Comparison of ENCODE assay signal across 13 cellular contexts in genomic region chr5:9932770-9933169, GRCh38.
DNase-seq lines count a peak whose midpoint lies in the region; ATAC-seq and TF ChIP-seq lines count a peak whose summit lies in the region.
"Had no signal": no experiment of that assay in that cellular context is flagged by ENCODE, and none has a peak within 500 bp of the region (broad histone marks: within the 10 kb centered on the region; RNA-seq: fewer than 3 reads in every experiment).

No MANE protein-coding gene starts in this region.

- TF ChIP-seq CTCF in SK-N-SH (IDR thresholded peaks at IDR 0.05) (no peak), lower lobe of right lung (IDR thresholded peaks at IDR 0.05) (no peak)

- no peak for ATAC-seq in SK-N-SH treated with all-trans-retinoic acid at 6 μM for 48 hours
- ATAC-seq in GM21619 (IDR thresholded peaks at IDR 0.05; ENCODE audit: unreplicated experiment) = no peak
- ATAC-seq in GM18502 (IDR thresholded peaks at IDR 0.05; ENCODE audit: poor library complexity, unreplicated experiment) = no peak
- ATAC-seq in lower lobe of right lung = no peak
- ATAC-seq: natural killer cell had no signal

- no peaks in the 10 kb centered on the region for H3K36me3 ChIP-seq in SK-N-SH (replicated peaks in 1 of 2; ENCODE audit: control insufficient read depth in 1 of 2, insufficient read depth in 2 of 2, low read length in 1 of 2)
- no peaks in the 10 kb centered on the region for H3K36me3 ChIP-seq in lower lobe of right lung

- H3K4me3 ChIP-seq in SK-N-SH (ENCODE audit: low read depth in 2 of 2, low read length in 1 of 2) = no peak overlapping the region
- no peak overlapping the region for H3K4me3 ChIP-seq in lower lobe of right lung

- CTCF ChIA-PET in SK-N-SH (lab: Yijun Ruan, JAX) = no interaction called here

- H3K4me1 ChIP-seq in SK-N-SH (ENCODE audit: control insufficient read depth in 1 of 2, insufficient read depth in 2 of 2, low read depth in 1 of 2, low read length in 1 of 2) = no peaks in the 10 kb centered on the region; a peak in 1 of 4 replicates
- H3K4me1 ChIP-seq in lower lobe of right lung = no peaks in the 10 kb centered on the region

- no peaks in the 10 kb centered on the region; the same call in 1 of the 2 replicates for H3K27me3 ChIP-seq in SK-N-SH (ENCODE audit: insufficient read depth)
- H3K27me3 ChIP-seq in lower lobe of right lung (ENCODE audit: low read depth) = no peaks in the 10 kb centered on the region

- no peaks in the 10 kb centered on the region for H3K79me2 ChIP-seq in SK-N-SH (ENCODE audit: insufficient read depth)

- no peak overlapping the region for H3K27ac ChIP-seq in SK-N-SH (ENCODE audit: low read depth in 2 of 2, low read length in 1 of 2)
- no peak overlapping the region for H3K27ac ChIP-seq in lower lobe of right lung
- H3K27ac ChIP-seq: epithelial cell of prostate had no signal

- H3K9ac ChIP-seq in SK-N-SH = no peak overlapping the region

- H4K20me1 ChIP-seq in SK-N-SH (ENCODE audit: insufficient read depth) = no peaks in the 10 kb centered on the region

- POLR2A ChIA-PET in SK-N-SH (lab: Yijun Ruan, JAX) = interaction anchor here (0.6 kb wide), 1 partner anchor 44 kb away, joined by 3 read pairs; no protein-coding TSS in a partner anchor

- DNase-seq in SK-N-SH = peak; percentile 16
- DNase-seq in RPMI7951 (ENCODE audit: low read depth) = peak; percentile 31
- DNase-seq in fibroblast of peridontal ligament (ENCODE audit: extremely low read depth) = peak; percentile 61
- DNase-seq in NCI-H1694 (lab: John Stamatoyannopoulos, UW) = no peak
- DNase-seq in lower lobe of right lung = no peak
- DNase-seq: activated CD4-positive, alpha-beta T cell treated with anti-CD3 and anti-CD28 coated beads, Interleukin-2, amount 50 U/mL, for 4 hours; central memory CD4-positive, alpha-beta T cell; natural killer cell; NCI-H1930 had no signal

- H2AFZ ChIP-seq in SK-N-SH (ENCODE audit: low read depth) = no peak overlapping the region

- intact Hi-C loops in lower lobe of right lung (cut with DNase I) = no loop called here

- H3F3A ChIP-seq in SK-N-SH (replicated peaks; ENCODE audit: insufficient read depth) = no peaks in the 10 kb centered on the region

- no peak for TF ChIP-seq RAD21 in SK-N-SH (IDR thresholded peaks at IDR 0.05; ENCODE audit: low read length)

- no peak for TF ChIP-seq EP300 in SK-N-SH (IDR thresholded peaks at IDR 0.05; ENCODE audit: borderline replicate concordance in 1 of 2, low read depth in 1 of 2, low read length in 1 of 2)

- H3K9me3 ChIP-seq in SK-N-SH = no peaks in the 10 kb centered on the region
- no peaks in the 10 kb centered on the region for H3K9me3 ChIP-seq in lower lobe of right lung

- no peak overlapping the region for H3K4me2 ChIP-seq in SK-N-SH

- H3K9me2 ChIP-seq in SK-N-SH = no peaks in the 10 kb centered on the region

TF ChIP-seq in SK-N-SH, 30 proteins besides CTCF, POLR2A, EP300 and RAD21:
- peak; percentile 68; the same call in 1 of the 2 replicates for TF ChIP-seq USF1 (IDR thresholded peaks at IDR 0.05; ENCODE audit: borderline replicate concordance, low read depth)
- no peak for TF ChIP-seq MEF2A (IDR thresholded peaks at IDR 0.05; ENCODE audit: borderline replicate concordance, low read depth)
TF ChIP-seq in SK-N-SH: peak in this region for 1.

TF ChIP-seq in SK-N-SH treated with all-trans-retinoic acid at 6 μM for 48 hours, 23 proteins besides CTCF, POLR2A, EP300 and RAD21:
- TF ChIP-seq RARB (CRISPR knock-in tag; IDR thresholded peaks at IDR 0.05) (no peak), ESRRG (CRISPR knock-in tag; IDR thresholded peaks at IDR 0.05) (no peak), PATZ1 (CRISPR knock-in tag; IDR thresholded peaks at IDR 0.05; ENCODE audit: borderline replicate concordance) (no peak), TSHZ2 (CRISPR knock-in tag; IDR thresholded peaks at IDR 0.05) (no peak), ZC3H10 (CRISPR knock-in tag; IDR thresholded peaks at IDR 0.05) (no peak), CREB5 (CRISPR knock-in tag; IDR thresholded peaks at IDR 0.05; ENCODE audit: low read depth) (no peak)

Comparison
In these comparisons a context has a peak if more than half of its experiments do, and no peak if none do; other contexts are left out.
1. DNase-seq: peak in SK-N-SH (single experiment), RPMI7951 (single experiment) and fibroblast of peridontal ligament (single experiment); none in NCI-H1694 (single experiment) and lower lobe of right lung (single experiment).